Comparison of ENCODE assay signal across 8 cellular contexts in genomic region chr15:75723171-75723846, GRCh38. TPM values are rescaled to one million over a fixed set of nuclear protein-coding genes. Genes with fewer than 3 reads are reported as not detected.
DNase-seq lines count a peak whose midpoint lies in the region; ATAC-seq and TF ChIP-seq lines count a peak whose summit lies in the region.

No MANE protein-coding gene starts in this region.

- DNase-seq in H7 (peak; percentile 38), Peyer's patch (peak in 1 of 3 donors; percentile 55), right atrium auricular region (ENCODE audit: low spot score) (no peak), sigmoid colon (peak; percentile 72), NCI-H446 treated with DMSO at 0.1 percent for 48 hours (lab: John Stamatoyannopoulos, UW) (no peak), LoVo (ENCODE audit: low spot score) (no peak)

- H3K4me3 ChIP-seq in H7 (ENCODE audit: insufficient read depth, low read depth, low read length) (no peak overlapping the region), Peyer's patch (peak overlapping the region in 1 of 4 donors; percentile 13), right atrium auricular region (no peak overlapping the region), sigmoid colon (no peak overlapping the region)

- H3K27me3 ChIP-seq in H7 (ENCODE audit: control insufficient read depth, insufficient read depth, low read length) (no peaks in the 10 kb centered on the region), Peyer's patch (no peaks in the 10 kb centered on the region), right atrium auricular region (no peaks in the 10 kb centered on the region), sigmoid colon (no peaks in the 10 kb centered on the region)

- H3K27ac ChIP-seq in Peyer's patch (peak overlapping the region in 3 of 4 donors; percentile 57 to 90 (median 76)), right atrium auricular region (peak overlapping the region; percentile 66 to 74), sigmoid colon (peak overlapping the region; percentile 82 to 92 (median 86))

- TF ChIP-seq EP300 in sigmoid colon (IDR thresholded peaks at IDR 0.05): no peak

- ATAC-seq in GM18858 (IDR thresholded peaks at IDR 0.05; ENCODE audit: unreplicated experiment) (no peak), GM21390 (IDR thresholded peaks at IDR 0.05; ENCODE audit: unreplicated experiment) (no peak)

- no peaks in the 10 kb centered on the region for H3K9me3 ChIP-seq in Peyer's patch
- no peaks in the 10 kb centered on the region for H3K9me3 ChIP-seq in right atrium auricular region
- H3K9me3 ChIP-seq in sigmoid colon: no peaks in the 10 kb centered on the region

- intact Hi-C loops in sigmoid colon (cut with DNase I): no loop called here

- H3K36me3 ChIP-seq in H7 (replicated peaks; ENCODE audit: control insufficient read depth, insufficient read depth, low read length) (no peaks in the 10 kb centered on the region), Peyer's patch (no peaks in the 10 kb centered on the region), right atrium auricular region (no peaks in the 10 kb centered on the region), sigmoid colon (no peaks in the 10 kb centered on the region)

- TF ChIP-seq POLR2A in Peyer's patch (IDR thresholded peaks at IDR 0.05) (no peak), sigmoid colon (IDR thresholded peaks at IDR 0.05) (no peak)

- H3K4me1 ChIP-seq in Peyer's patch (peaks cover 0 to 33% (median 4%) of the 10 kb centered on the region in 4 donors), right atrium auricular region (peaks cover 0 to 37% of the 10 kb centered on the region in 2 donors), sigmoid colon (peaks cover 0 to 54% (median 48%) of the 10 kb centered on the region in 4 donors)

- 67 to 79% methylated on average over 8 of the region's 8 CpGs for WGBS in sigmoid colon, 2 donors

- TF ChIP-seq CTCF in Peyer's patch (IDR thresholded peaks at IDR 0.05) (no peak), right atrium auricular region (IDR thresholded peaks at IDR 0.05) (no peak), sigmoid colon (IDR thresholded peaks at IDR 0.05) (no peak)

RNA-seq across cellular contexts. Expression of gene CSPG4, which starts 10.7 kb away (rescaled TPM):
- total RNA-seq in H7 (2014; rRNA removed; shearing (Covaris generic)): 4.3 and 5.0 TPM in 2 replicates
- total RNA-seq in Peyer's patch (10 to 100 TPM in 1 of 4 donors, 1 to 10 TPM in 3; 2.8 to 15.7 (median 6.3) TPM), right atrium auricular region (10 to 100 TPM; 32.6 to 55.6 TPM), sigmoid colon (100 to 1,000 TPM in 2 of 4 donors, 10 to 100 TPM in 2; 45.7 to 151 (median 93.9) TPM)
- 1 to 10 TPM in 1 of 3 donors, under 1 TPM in 2; 0.23 to 8.4 (median 0.60) TPM for polyA plus RNA-seq in sigmoid colon

Comparison
In these comparisons a context has a peak if more than half of its experiments do, and no peak if none do; other contexts are left out.
1. DNase-seq: peak in H7 (single experiment) and sigmoid colon (single experiment); none in right atrium auricular region (single experiment), NCI-H446 treated with DMSO at 0.1 percent for 48 hours (single experiment) and LoVo (single experiment).
2. Peak in every context shown above with its lines, with median percentiles within 50 percentile points of each other: H3K27ac ChIP-seq.